ENCODE assay signal across 7 cellular contexts in the genomic region with DNA sequence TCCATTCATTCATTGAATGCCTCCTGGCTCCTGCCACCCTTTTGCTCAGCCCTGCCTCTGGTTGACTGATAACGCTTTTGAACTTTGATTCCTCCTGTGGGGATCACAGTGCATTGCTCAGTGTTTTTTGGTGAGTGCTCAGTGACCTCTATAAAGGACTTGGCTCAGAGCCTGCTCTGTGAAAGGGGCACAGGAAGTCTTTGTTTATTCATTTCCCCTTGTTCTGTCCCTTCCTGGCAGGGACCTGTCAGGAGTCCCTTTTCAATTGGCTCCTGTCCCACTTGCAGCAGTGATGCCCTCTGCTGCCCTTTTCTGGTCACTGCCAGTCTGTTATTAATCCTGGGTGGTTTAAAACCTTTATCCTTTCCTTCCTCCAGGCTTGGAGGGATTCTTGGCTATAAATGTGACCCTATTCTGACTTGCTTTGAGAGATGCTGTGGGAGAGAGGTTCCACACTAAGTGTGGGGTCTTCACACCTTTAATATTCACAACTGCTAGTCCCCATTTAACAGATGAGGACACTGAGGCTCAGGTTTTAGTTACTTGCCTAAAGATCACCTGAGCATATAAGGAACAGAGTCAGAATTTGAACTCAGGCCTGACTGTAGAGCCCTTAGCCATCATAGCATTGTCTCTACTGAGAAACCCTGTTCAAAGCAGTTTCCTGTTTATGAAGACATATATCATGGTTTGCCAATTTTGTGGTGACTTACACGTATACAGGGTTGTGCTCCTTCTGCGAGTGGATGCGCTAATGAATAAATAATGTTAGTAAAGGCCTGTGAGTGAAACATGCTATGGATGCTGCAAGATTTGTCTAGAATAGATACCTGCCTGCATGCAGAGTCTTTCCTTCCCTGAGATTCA. TPM values are rescaled to one million over a fixed set of nuclear protein-coding genes. Genes with fewer than 3 reads are reported as not detected.
DNase-seq lines count a peak whose midpoint lies in the region; ATAC-seq, FAIRE-seq and TF ChIP-seq lines count a peak whose summit lies in the region.

No MANE protein-coding gene starts in this region.

- peaks cover 0 to 6% of the 10 kb centered on the region in 2 donors for H3K4me1 ChIP-seq in lung (ENCODE audit: control insufficient read depth in 2 of 2, insufficient read depth in 2 of 2, low read length in 2 of 2)

- H3K27me3 ChIP-seq in lung (ENCODE audit: control insufficient read depth, insufficient read depth): no peaks in the 10 kb centered on the region

- H3K27ac ChIP-seq in lung (ENCODE audit: low read depth in 1 of 2, low read length in 1 of 2): no peak overlapping the region

- no peak for TF ChIP-seq POLR2A in GM12891 (IDR thresholded peaks at IDR 0.05; ENCODE audit: low read depth, low read length)

- H3K36me3 ChIP-seq in lung (ENCODE audit: control insufficient read depth in 2 of 2, insufficient read depth in 2 of 2, low read length in 2 of 2): peaks cover 0 to 13% of the 10 kb centered on the region in 2 donors

- peak; percentile 80 for TF ChIP-seq CTCF in lung (IDR thresholded peaks at IDR 0.05; ENCODE audit: control extremely low read depth, extremely low read depth)

- no peak overlapping the region for H3K4me3 ChIP-seq in lung

- 34 to 47% methylated on average over 4 of the region's 4 CpGs for WGBS in lung, 2 donors

- peak; percentile 49 for ATAC-seq in HG03066 (IDR thresholded peaks at IDR 0.05; ENCODE audit: low read depth, unreplicated experiment)
- peak; percentile 76 for ATAC-seq in lung (ENCODE audit: insufficient read depth, low FRiP score)

- peak; percentile 45 for DNase-seq in GM12891 (ENCODE audit: insufficient read length, low spot score)
- DNase-seq in NCI-H69 (lab: John Stamatoyannopoulos, UW): peak; percentile 92
- peak; percentile 60 for DNase-seq in activated CD4-positive, alpha-beta T cell treated with anti-CD3 and anti-CD28 coated beads, Interleukin-2, amount 50 U/mL, for 4 hours
- DNase-seq in effector CD4-positive, alpha-beta T cell: peak; percentile 38
- DNase-seq in lung (ENCODE audit: low spot score): peak; percentile 75
- DNase-seq in stimulated activated CD8-positive, alpha-beta memory T cell treated with anti-CD3 and anti-CD28 coated beads, Interleukin-4, amount 100 ng/mL, for 4 hours (ENCODE audit: low read depth in 2 of 2, low spot score in 1 of 2): peak; percentile 28 to 33

- FAIRE-seq in GM12891 (lab: Jason Lieb, UNC): peak; percentile 78

- no peaks in the 10 kb centered on the region for H3K9me3 ChIP-seq in lung (ENCODE audit: control insufficient read depth in 2 of 2, insufficient read depth in 1 of 2, low read length in 1 of 2)

TF ChIP-seq in GM12891, 5 proteins besides CTCF, POLR2A, EP300 and RAD21:
- TF ChIP-seq TAF1 (IDR thresholded peaks at IDR 0.05; ENCODE audit: low read depth, low read length) (no peak), SPI1 (IDR thresholded peaks at IDR 0.05; ENCODE audit: low read depth, low read length) (no peak), POU2F2 (IDR thresholded peaks at IDR 0.05; ENCODE audit: low read depth, low read length) (no peak), PAX5 (IDR thresholded peaks at IDR 0.05; ENCODE audit: insufficient read depth, low read length, severe bottlenecking) (no peak), POLR2AphosphoS5 (IDR thresholded peaks at IDR 0.05; ENCODE audit: low read depth, low read length) (no peak)
TF ChIP-seq in GM12891: peak in this region for 0.

RNA-seq across cellular contexts. Expression of gene TATDN2, which starts 23.2 kb away (rescaled TPM):
- 21.8 TPM for polyA plus RNA-seq in GM12891 (2012; ENCODE audit: low read depth, missing spikeins)
- total RNA-seq in lung: 10 to 100 TPM; 26.5 to 32.9 TPM
- 10 to 100 TPM; 12.0 to 21.1 TPM for polyA plus RNA-seq in lung

Comparison
In these comparisons a context has a peak if more than half of its experiments do, and no peak if none do; other contexts are left out.
1. DNase-seq: peak in every context shown above with its lines; median percentile 92 in NCI-H69; 75 in lung; 60 in activated CD4-positive, alpha-beta T cell treated with anti-CD3 and anti-CD28 coated beads, Interleukin-2, amount 50 U/mL, for 4 hours; 45 in GM12891; 38 in effector CD4-positive, alpha-beta T cell; 30 in stimulated activated CD8-positive, alpha-beta memory T cell treated with anti-CD3 and anti-CD28 coated beads, Interleukin-4, amount 100 ng/mL, for 4 hours.